8 cellular contexts compared by ENCODE assay signal in the genomic region with DNA sequence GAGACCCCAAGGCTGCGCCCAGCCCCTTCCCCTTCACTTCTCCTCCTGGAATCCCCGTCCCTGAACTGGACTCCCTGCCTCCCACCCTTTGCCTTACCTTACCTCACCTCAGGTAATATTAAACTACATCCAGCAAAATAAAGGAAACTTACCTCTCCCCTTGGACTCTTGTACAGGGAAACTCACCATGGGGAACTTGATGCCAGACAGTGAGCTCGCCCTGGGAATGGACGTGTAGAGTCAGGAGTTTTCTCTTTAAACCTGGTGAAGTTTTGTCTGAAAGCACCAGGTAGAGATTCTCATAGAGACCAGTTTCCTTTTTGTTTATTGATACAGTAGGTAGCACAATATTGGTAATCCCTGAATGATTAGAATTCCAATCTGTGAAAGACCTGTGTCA. TPM values are rescaled to one million over a fixed set of nuclear protein-coding genes. Genes with fewer than 3 reads are reported as not detected.
DNase-seq lines count a peak whose midpoint lies in the region; ATAC-seq and TF ChIP-seq lines count a peak whose summit lies in the region.

No MANE protein-coding gene starts in this region.

- peaks cover 46 to 60% (median 58%) of the 10 kb centered on the region in 3 donors for H3K4me1 Mint-ChIP-seq in naive B cell

- H3K4me1 ChIP-seq in OCI-LY1 (ENCODE audit: insufficient read depth, low read length, severe bottlenecking): peaks cover 12% of the 10 kb centered on the region
- H3K4me1 ChIP-seq in effector memory CD4-positive, alpha-beta T cell (ENCODE audit: control insufficient read depth, insufficient read depth, low read length, poor library complexity, severe bottlenecking): peaks cover 32% of the 10 kb centered on the region

- H3K79me2 ChIP-seq in OCI-LY1 (ENCODE audit: insufficient read depth, low read length): no peaks in the 10 kb centered on the region

- H3K4me3 Mint-ChIP-seq in naive B cell: peak overlapping the region; percentile 90 to 99 (median 96)

- H2AFZ ChIP-seq in OCI-LY1 (ENCODE audit: low read length): no peak overlapping the region

- H3K27me3 ChIP-seq in OCI-LY1 (ENCODE audit: insufficient read depth, low read length): no peaks in the 10 kb centered on the region
- H3K27me3 ChIP-seq in effector memory CD4-positive, alpha-beta T cell (replicated peaks; ENCODE audit: control insufficient read depth, insufficient read depth, low read length, poor library complexity, severe bottlenecking): no peaks in the 10 kb centered on the region

- H3K27ac ChIP-seq in OCI-LY1 (ENCODE audit: low read depth, low read length, poor library complexity, severe bottlenecking): no peak overlapping the region
- H3K27ac ChIP-seq in effector memory CD4-positive, alpha-beta T cell (ENCODE audit: insufficient read depth, low read length, poor library complexity, severe bottlenecking): peak overlapping the region; percentile 99

- peaks cover 0 to 16% (median 5%) of the 10 kb centered on the region in 3 donors for H3K27me3 Mint-ChIP-seq in naive B cell

- peak overlapping the region; percentile 78 for H3K4me3 ChIP-seq in OCI-LY1 (ENCODE audit: low read depth, low read length, poor library complexity, severe bottlenecking)
- H3K4me3 ChIP-seq in effector memory CD4-positive, alpha-beta T cell (ENCODE audit: insufficient read depth, low read depth, low read length, poor library complexity, severe bottlenecking): peak overlapping the region; percentile 93

- peak overlapping the region; percentile 99 to 100 (median 100) for H3K27ac Mint-ChIP-seq in naive B cell

- H3K9me3 ChIP-seq in OCI-LY1 (ENCODE audit: low read length): no peaks in the 10 kb centered on the region
- no peaks in the 10 kb centered on the region for H3K9me3 ChIP-seq in effector memory CD4-positive, alpha-beta T cell (ENCODE audit: control insufficient read depth, low read length)

- H3F3A ChIP-seq in OCI-LY1 (ENCODE audit: insufficient read depth, low read length): no peaks in the 10 kb centered on the region

- DNase-seq in DMS79 treated with DMSO at 0.1 percent for 48 hours (lab: John Stamatoyannopoulos, UW): peak; percentile 26
- DNase-seq in DMS79 (lab: John Stamatoyannopoulos, UW): no peak
- DNase-seq in effector memory CD4-positive, alpha-beta T cell: no peak
- no peak for DNase-seq in naive B cell
- DNase-seq in dedifferentiated amniotic fluid mesenchymal stem cell (ENCODE audit: extremely low spot score): no peak
- no peak for DNase-seq in foreskin melanocyte

- peak overlapping the region; percentile 62; the same call in 1 of the 2 replicates for H3K9ac ChIP-seq in OCI-LY1 (ENCODE audit: low read length)

- no peaks in the 10 kb centered on the region for H4K20me1 ChIP-seq in OCI-LY1 (ENCODE audit: insufficient read depth, low read length)

- no peak for TF ChIP-seq CTCF in OCI-LY1 (IDR thresholded peaks at IDR 0.05; ENCODE audit: low read length)

- peaks cover 0 to 4% (median 0%) of the 10 kb centered on the region in 7 donors for H3K9me3 Mint-ChIP-seq in naive B cell

- peaks cover 8% of the 10 kb centered on the region for H3K36me3 ChIP-seq in OCI-LY1 (ENCODE audit: insufficient read depth, low read length)
- peaks cover 37% of the 10 kb centered on the region for H3K36me3 ChIP-seq in effector memory CD4-positive, alpha-beta T cell (ENCODE audit: control insufficient read depth, insufficient read depth, low read length)

- ATAC-seq in naive B cell (ENCODE audit: low read depth in 2 of 2) (peak; percentile 4 to 6), GM18868 (IDR thresholded peaks at IDR 0.05; ENCODE audit: unreplicated experiment) (no peak)

- peaks cover 20 to 23% of the 10 kb centered on the region in 2 donors for H3K36me3 Mint-ChIP-seq in naive B cell

- no peaks in the 10 kb centered on the region for H3K9me2 ChIP-seq in OCI-LY1 (ENCODE audit: low read depth, low read length)

- peak overlapping the region; percentile 66 for H3K4me2 ChIP-seq in OCI-LY1 (ENCODE audit: low read length)

RNA-seq across cellular contexts. Expression of a gene that starts 0.5 kb away (rescaled TPM):
- polyA plus RNA-seq in naive B cell (ENCODE audit: low read depth in 6 of 6): 1,000 to 10,000 TPM in 5 of 6 donors, 100 to 1,000 TPM in 1; 882 to 1,808 (median 1,469) TPM
